15 cellular contexts compared by ENCODE assay signal in the genomic region with DNA sequence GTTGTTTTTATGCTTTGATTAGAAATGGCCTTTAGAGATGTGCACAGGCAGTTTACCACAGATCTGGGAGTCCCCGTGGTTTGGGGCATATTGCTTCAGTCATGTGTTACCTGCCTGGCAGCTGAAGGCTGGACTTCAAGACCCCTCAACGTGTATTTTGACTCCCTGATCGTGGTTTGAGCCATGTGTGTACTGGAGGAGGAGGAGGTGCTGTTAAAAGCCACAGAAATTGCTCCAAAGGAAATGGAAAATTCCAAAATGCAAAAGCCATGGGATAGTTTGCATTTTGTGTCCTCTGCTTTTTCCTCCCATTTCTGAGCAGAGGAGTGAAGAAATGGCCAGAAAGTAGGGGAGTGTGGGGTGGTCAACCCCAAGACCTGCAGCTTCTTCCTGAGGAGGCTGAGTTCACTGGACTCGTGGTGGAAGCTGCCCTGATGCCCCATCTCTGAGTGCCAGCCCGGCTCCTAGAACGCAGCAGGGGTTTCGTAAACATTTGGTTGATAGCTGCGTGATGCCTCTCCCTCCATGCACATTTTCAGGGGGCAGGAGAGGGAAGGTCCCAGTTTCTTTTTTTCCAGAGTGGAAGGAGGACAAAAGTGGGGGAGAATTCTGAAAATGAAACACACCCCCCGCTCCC. TPM values are rescaled to one million over a fixed set of nuclear protein-coding genes. Genes with fewer than 3 reads are reported as not detected.
A peak's percentile ranks its signal among the peaks of the same experiment; 100 is the strongest.
DNase-seq lines count a peak whose midpoint lies in the region; ATAC-seq and TF ChIP-seq lines count a peak whose summit lies in the region.
"Had no signal": no experiment of that assay in that cellular context is flagged by ENCODE, and none has a peak within 500 bp of the region (broad histone marks: within the 10 kb centered on the region; RNA-seq: fewer than 3 reads in every experiment).

No MANE protein-coding gene starts in this region.

- DNase-seq in MCF 10A (ENCODE audit: unreplicated experiment) (no peak), breast epithelium (ENCODE audit: low spot score in 2 of 2) (no peak), cerebellum (ENCODE audit: low spot score) (peak; percentile 59), mesothelial cell of epicardium (ENCODE audit: low spot score in 2 of 2, unreplicated experiment in 2 of 2) (no peak), transverse colon (no peak), adrenal gland (no peak), testis (no peak)
- DNase-seq: foreskin melanocyte, NCI-H1436 treated with DMSO at 0.1 percent for 48 hours, NCI-H524 treated with DMSO at 0.1 percent for 48 hours had no signal

- WGBS in transverse colon (ENCODE audit: low coverage in 1 of 2), 2 donors, result 60 to 66% methylated on average over 9 of the region's 9 CpGs
- WGBS in adrenal gland, 4 donors, result 74 to 85% (median 76%) methylated on average over 9 of the region's 9 CpGs
- WGBS in testis, 2 donors, result 82% methylated on average over 9 of the region's 9 CpGs

- intact Hi-C loops in MCF 10A (cut with micrococcal nuclease) (no loop called here), breast epithelium (cut with DNase I; ENCODE audit: low total_unique reads) (loop anchor here (2.0 kb wide), 1 partner anchor 77 kb away; no protein-coding TSS in a partner anchor), transverse colon (cut with DNase I; ENCODE audit: low total_unique reads) (no loop called here), adrenal gland (cut with DNase I) (no loop called here), testis (cut with DNase I; ENCODE audit: low total_unique reads) (no loop called here)

- H3K4me3 ChIP-seq in breast epithelium (no peak overlapping the region), transverse colon (no peak overlapping the region), adrenal gland (no peak overlapping the region), testis (no peak overlapping the region)
- H3K4me3 ChIP-seq: K562 had no signal

- no peaks in the 10 kb centered on the region for H3K9me3 Mint-ChIP-seq in MCF 10A (ENCODE audit: unreplicated experiment)
- no peaks in the 10 kb centered on the region for H3K9me3 Mint-ChIP-seq in mesothelial cell of epicardium
- H3K9me3 Mint-ChIP-seq: activated naive CD4-positive, alpha-beta T cell treated with anti-CD3 and anti-CD28 coated beads, Interleukin-2, amount 50 U/mL, for 72 hours; dendritic cell treated with granulocyte-macrophage colony-stimulating factor and Interleukin-4, amounts not matched to agents 40 ng/mL and 50 ng/mL, for 4 days; stimulated activated naive CD8-positive, alpha-beta T cell treated with anti-CD3 and anti-CD28 coated beads, Interleukin-15, Interleukin-2, amounts not matched to agents 100 ng/mL and 50 ng/mL, for 24 hours had no signal

- H3K27me3 Mint-ChIP-seq in MCF 10A (ENCODE audit: insufficient read depth, unreplicated experiment) (no peaks in the 10 kb centered on the region), mesothelial cell of epicardium (ENCODE audit: low read depth) (no peaks in the 10 kb centered on the region)
- H3K27me3 Mint-ChIP-seq: dendritic cell treated with granulocyte-macrophage colony-stimulating factor and Interleukin-4, amounts not matched to agents 40 ng/mL and 50 ng/mL, for 4 days had no signal

- H3K9me3 ChIP-seq in breast epithelium (no peaks in the 10 kb centered on the region), transverse colon (no peaks in the 10 kb centered on the region), adrenal gland (replicated peaks in 1 of 3) (no peaks in the 10 kb centered on the region), testis (no peaks in the 10 kb centered on the region)

- TF ChIP-seq EP300 in transverse colon (IDR thresholded peaks at IDR 0.05; ENCODE audit: low read depth), result no peak

- H3K4me1 Mint-ChIP-seq in MCF 10A (ENCODE audit: insufficient read depth, unreplicated experiment) (peaks cover 13% of the 10 kb centered on the region), mesothelial cell of epicardium (no peaks in the 10 kb centered on the region)

- POLR2A ChIA-PET in MCF 10A (lab: Yijun Ruan, JAX), result interaction anchor here (0.7 to 1.1 kb wide), 2 partner anchors 9 to 13 kb away, joined by 3 read pairs; no protein-coding TSS in a partner anchor

- in situ Hi-C loops in transverse colon (cut with MboI; ENCODE audit: low pct_ligation_motif_present in 1 of 4, low pct_unique_long_range_greater_than_20kb in 1 of 4, low sequenced_read_pairs in 3 of 4), result no loop called here

- no peaks in the 10 kb centered on the region for H3K4me1 ChIP-seq in breast epithelium
- H3K4me1 ChIP-seq in transverse colon, result peaks cover 3 to 25% (median 14%) of the 10 kb centered on the region in 4 donors
- peaks cover 10 to 19% of the 10 kb centered on the region in 2 donors for H3K4me1 ChIP-seq in adrenal gland (replicated peaks in 1 of 2)
- no peaks in the 10 kb centered on the region for H3K4me1 ChIP-seq in testis

- H3K27ac ChIP-seq in breast epithelium, result peak overlapping the region in 1 of 2 donors; percentile 85
- H3K27ac ChIP-seq in transverse colon, result peak overlapping the region; percentile 62 to 71 (median 66)
- peak overlapping the region in 2 of 5 donors; percentile 65 to 79 for H3K27ac ChIP-seq in adrenal gland
- no peak overlapping the region for H3K27ac ChIP-seq in testis

- TF ChIP-seq CTCF in MCF 10A (IDR thresholded peaks at IDR 0.05; ENCODE audit: unreplicated experiment), result no peak
- TF ChIP-seq CTCF in breast epithelium (IDR thresholded peaks at IDR 0.05), result no peak
- no peak for TF ChIP-seq CTCF in mesothelial cell of epicardium (IDR thresholded peaks at IDR 0.05; ENCODE audit: unreplicated experiment)
- no peak for TF ChIP-seq CTCF in transverse colon (IDR thresholded peaks at IDR 0.05)
- TF ChIP-seq CTCF in adrenal gland (IDR thresholded peaks at IDR 0.05), result no peak
- TF ChIP-seq CTCF in testis (IDR thresholded peaks at IDR 0.05), result no peak

- ATAC-seq in HG03354 (IDR thresholded peaks at IDR 0.05; ENCODE audit: poor library complexity, severe bottlenecking, unreplicated experiment), result no peak
- ATAC-seq: activated naive CD4-positive, alpha-beta T cell treated with anti-CD3 and anti-CD28 coated beads, Interleukin-2, amount 50 U/mL, for 72 hours had no signal

- H3K36me3 ChIP-seq in breast epithelium, result no peaks in the 10 kb centered on the region
- H3K36me3 ChIP-seq in transverse colon, result peaks cover 0 to 15% (median 3%) of the 10 kb centered on the region in 4 donors
- no peaks in the 10 kb centered on the region for H3K36me3 ChIP-seq in adrenal gland (replicated peaks in 1 of 2)
- no peaks in the 10 kb centered on the region for H3K36me3 ChIP-seq in testis (ENCODE audit: low read depth, missing control alignments)

- no TSS peak for BruUV-seq in MCF 10A (replicated peaks; lab: Mats Ljungman, UMichigan)

- peaks cover 86% of the 10 kb centered on the region for H3K36me3 Mint-ChIP-seq in MCF 10A (ENCODE audit: insufficient read depth, unreplicated experiment)
- peaks cover 26% of the 10 kb centered on the region for H3K36me3 Mint-ChIP-seq in mesothelial cell of epicardium
- H3K36me3 Mint-ChIP-seq: activated naive CD4-positive, alpha-beta T cell treated with anti-CD3 and anti-CD28 coated beads, Interleukin-2, amount 50 U/mL, for 72 hours had no signal

- CTCF ChIA-PET in MCF 10A (lab: Yijun Ruan, JAX), result no interaction called here

- TF ChIP-seq POLR2A in breast epithelium (IDR thresholded peaks at IDR 0.05), result no peak
- no peak for TF ChIP-seq POLR2A in transverse colon (IDR thresholded peaks at IDR 0.05)
- TF ChIP-seq POLR2A in adrenal gland (IDR thresholded peaks at IDR 0.05), result no peak
- TF ChIP-seq POLR2A in testis (IDR thresholded peaks at IDR 0.05), result no peak

- H3K27me3 ChIP-seq in breast epithelium (no peaks in the 10 kb centered on the region), transverse colon (no peaks in the 10 kb centered on the region), adrenal gland (no peaks in the 10 kb centered on the region), testis (no peaks in the 10 kb centered on the region)

- H3K4me3 Mint-ChIP-seq in MCF 10A (ENCODE audit: unreplicated experiment) (no peak overlapping the region), mesothelial cell of epicardium (no peak overlapping the region)
- H3K4me3 Mint-ChIP-seq: dendritic cell treated with granulocyte-macrophage colony-stimulating factor and Interleukin-4, amounts not matched to agents 40 ng/mL and 50 ng/mL, for 4 days; stimulated activated naive CD8-positive, alpha-beta T cell treated with anti-CD3 and anti-CD28 coated beads, Interleukin-15, Interleukin-2, amounts not matched to agents 100 ng/mL and 50 ng/mL, for 24 hours had no signal

- H3K27ac Mint-ChIP-seq in MCF 10A (ENCODE audit: low read depth, unreplicated experiment) (peak overlapping the region; percentile 54), mesothelial cell of epicardium (peak overlapping the region; percentile 5)
- H3K27ac Mint-ChIP-seq: activated naive CD4-positive, alpha-beta T cell treated with anti-CD3 and anti-CD28 coated beads, Interleukin-2, amount 50 U/mL, for 72 hours; dendritic cell treated with granulocyte-macrophage colony-stimulating factor and Interleukin-4, amounts not matched to agents 40 ng/mL and 50 ng/mL, for 4 days; stimulated activated naive CD8-positive, alpha-beta T cell treated with anti-CD3 and anti-CD28 coated beads, Interleukin-15, Interleukin-2, amounts not matched to agents 100 ng/mL and 50 ng/mL, for 24 hours had no signal

RNA-seq across cellular contexts. Expression of gene ITGB1BP1, which starts 45.7 kb away (rescaled TPM):
- total RNA-seq in MCF 10A (2022) (124 and 125 TPM in 2 replicates), breast epithelium (100 to 1,000 TPM in 1 of 3 donors, 10 to 100 TPM in 2; 35.7 to 271 (median 63.3) TPM), cerebellum (45.1 TPM), mesothelial cell of epicardium (35.9 to 39.8 TPM (median 38.0 TPM) in 3 replicates), transverse colon (10 to 100 TPM; 10.7 to 27.7 (median 21.7) TPM), adrenal gland (100 to 1,000 TPM in 1 of 8 donors, 10 to 100 TPM in 7; 35.7 to 103 (median 59.0) TPM), testis (10 to 100 TPM; 31.3 to 38.1 TPM)
- polyA plus RNA-seq in adrenal gland (100 to 1,000 TPM in 2 of 3 donors, 10 to 100 TPM in 1; 87.7 to 109 (median 108) TPM), testis (ENCODE audit: insufficient read depth, low read depth, low replicate concordance) (45.6 TPM)

RNA-seq across cellular contexts. Expression of gene CPSF3, which starts 45.9 kb away (rescaled TPM):
- 51.0 and 51.6 TPM in 2 replicates for total RNA-seq in MCF 10A (2022)
- total RNA-seq in breast epithelium, result 10 to 100 TPM; 18.1 to 26.2 (median 23.1) TPM
- 36.1 TPM for total RNA-seq in cerebellum
- total RNA-seq in mesothelial cell of epicardium, result 44.9 to 47.3 TPM (median 45.1 TPM) in 3 replicates
- 100 to 1,000 TPM in 1 of 4 donors, 10 to 100 TPM in 3; 17.6 to 173 (median 22.2) TPM for total RNA-seq in transverse colon
- 10 to 100 TPM; 22.3 to 38.1 (median 32.5) TPM for total RNA-seq in adrenal gland
- 10 to 100 TPM; 20.9 to 37.8 (median 22.8) TPM for polyA plus RNA-seq in adrenal gland
- total RNA-seq in testis, result 10 to 100 TPM; 54.4 to 72.3 TPM
- polyA plus RNA-seq in testis (ENCODE audit: insufficient read depth, low read depth, low replicate concordance), result 112 TPM

Comparison
In these comparisons a context has a peak if more than half of its experiments do, and no peak if none do; other contexts are left out.
1. H3K27ac ChIP-seq: peak in transverse colon (4 of 4); none in testis (0 of 2).